In genomic region chr16:54589326-54589725, GRCh38 we compare ENCODE assay signal across 32 cellular contexts.
"Had no signal": no experiment of that assay in that cellular context is flagged by ENCODE, and none has a peak within 500 bp of the region (broad histone marks: within the 10 kb centered on the region; RNA-seq: fewer than 3 reads in every experiment).

No MANE protein-coding gene starts in this region.

- H3K4me3 Mint-ChIP-seq: activated B cell treated with CpG ODN at 0.5 μM for 24 hours; activated CD8-positive, alpha-beta T cell treated with anti-CD3 and anti-CD28 coated beads for 36 hours; activated naive CD8-positive, alpha-beta T cell; activated T-cell treated with anti-CD3 and anti-CD28 coated beads, Interleukin-2, amount 50 U/mL, for 4 hours; activated T-helper 17 cell treated with anti-CD3 and anti-CD28 coated beads, Interleukin-2, amount 50 U/mL, for 72 hours; brain; T-helper 17 cell; T-helper 2 cell treated with Interferon-gamma antibody and Interleukin-4, amounts not matched to agents 5 μg/mL and 100 μg/mL, for 36 hours had no signal

- H3K9me3 ChIP-seq: breast epithelium, colonic mucosa had no signal

- DNase-seq: activated B cell treated with CpG ODN at 0.5 μM for 24 hours; activated CD4-positive, alpha-beta T cell treated with anti-CD3 and anti-CD28 coated beads for 48 hours; activated CD4-positive, alpha-beta T cell treated with anti-CD3 and anti-CD28 coated beads, Interleukin-2, amount 50 U/mL, for 1 hour; activated CD4-positive, alpha-beta T cell treated with anti-CD3 and anti-CD28 coated beads, Interleukin-2, amount 50 U/mL, for 48 hours; activated CD8-positive, alpha-beta memory T cell treated with anti-CD3 and anti-CD28 coated beads for 24 hours; activated CD8-positive, alpha-beta T cell treated with anti-CD3 and anti-CD28 coated beads for 36 hours; activated effector memory CD4-positive, alpha-beta T cell treated with Interleukin-2 at 50 U/mL for 16 hours; activated gamma-delta T cell treated with Interleukin-2 at 50 U/mL for 16 hours; activated naive CD4-positive, alpha-beta T cell treated with anti-CD3 and anti-CD28 coated beads, Interleukin-2, amount 50 U/mL, for 16 hours; activated naive CD4-positive, alpha-beta T cell treated with Interleukin-2 at 50 U/mL for 16 hours; activated T-cell treated with anti-CD3 and anti-CD28 coated beads, Interleukin-2, amount 50 U/mL, for 4 hours; amniotic stem cell; aorta; central memory CD4-positive, alpha-beta T cell; cerebellar nuclear complex; colonic mucosa; effector CD8-positive, alpha-beta T cell; erythroblast; foreskin fibroblast; head of caudate nucleus; T-helper 1 cell; T-helper 17 cell; T1000; WERI-Rb-1 had no signal

- H3K9me3 Mint-ChIP-seq: activated B cell treated with CpG ODN at 0.5 μM for 24 hours; activated CD8-positive, alpha-beta T cell treated with anti-CD3 and anti-CD28 coated beads for 36 hours; activated T-cell treated with anti-CD3 and anti-CD28 coated beads, Interleukin-2, amount 50 U/mL, for 4 hours; activated T-helper 17 cell treated with anti-CD3 and anti-CD28 coated beads, Interleukin-2, amount 50 U/mL, for 72 hours; T-helper 2 cell treated with Interferon-gamma antibody and Interleukin-4, amounts not matched to agents 5 μg/mL and 100 μg/mL, for 36 hours had no signal

- FAIRE-seq: frontal cortex had no signal

- ATAC-seq: activated CD4-positive, CD25-positive, alpha-beta regulatory T cell treated with anti-CD3 and anti-CD28 coated beads, Interleukin-2, amount 50 U/mL, for 24 hours; activated CD8-positive, alpha-beta T cell treated with anti-CD3 and anti-CD28 coated beads for 36 hours; activated T-cell treated with anti-CD3 and anti-CD28 coated beads, Interleukin-2, amount 50 U/mL, for 4 hours; activated T-helper 17 cell treated with anti-CD3 and anti-CD28 coated beads, Interleukin-2, amount 50 U/mL, for 72 hours; T-helper 17 cell had no signal

- H3K4me1 Mint-ChIP-seq: activated B cell treated with CpG ODN at 0.5 μM for 24 hours; activated T-helper 17 cell treated with anti-CD3 and anti-CD28 coated beads, Interleukin-2, amount 50 U/mL, for 72 hours; T-helper 17 cell had no signal

- H3K27ac Mint-ChIP-seq: activated B cell treated with CpG ODN at 0.5 μM for 24 hours; activated CD8-positive, alpha-beta T cell treated with anti-CD3 and anti-CD28 coated beads for 36 hours; activated naive CD8-positive, alpha-beta T cell; activated T-helper 17 cell treated with anti-CD3 and anti-CD28 coated beads, Interleukin-2, amount 50 U/mL, for 72 hours; T-helper 17 cell; T-helper 2 cell treated with Interferon-gamma antibody and Interleukin-4, amounts not matched to agents 5 μg/mL and 100 μg/mL, for 36 hours had no signal

- H3K4me3 ChIP-seq: breast epithelium, cardiac muscle cell, colonic mucosa had no signal

- H3K36me3 ChIP-seq: breast epithelium, cardiac muscle cell, colonic mucosa, WERI-Rb-1 had no signal

- H3K36me3 Mint-ChIP-seq: activated naive CD8-positive, alpha-beta T cell; brain had no signal

- H3K27ac ChIP-seq: breast epithelium, cardiac muscle cell, colonic mucosa, WERI-Rb-1 had no signal

- H3K27me3 ChIP-seq: breast epithelium, cardiac muscle cell, colonic mucosa had no signal

- H3K4me1 ChIP-seq: breast epithelium, colonic mucosa had no signal
